In genomic region chr7:66638309-66639099, GRCh38 we compare ENCODE assay signal across 17 cellular contexts.
"Had no signal": no experiment of that assay in that cellular context is flagged by ENCODE, and none has a peak within 500 bp of the region (broad histone marks: within the 10 kb centered on the region; RNA-seq: fewer than 3 reads in every experiment).

No MANE protein-coding gene starts in this region.

- ATAC-seq: left lobe of liver; natural killer cell; stimulated activated naive B cell treated with anti-CD40 and anti-IgM and Interleukin-4, amounts not matched to agents 10 μg/mL and 1 μg/mL and 100 μg/mL, for 72 hours had no signal

- DNase-seq: activated CD4-positive, alpha-beta T cell treated with anti-CD3 and anti-CD28 coated beads, Interleukin-2, amount 10 ng/mL, durations not matched to agents 7 days and 5 days; activated CD8-positive, alpha-beta memory T cell treated with anti-CD3 and anti-CD28 coated beads, Interleukin-2, amount 50 U/mL, for 48 hours; activated gamma-delta T cell; dermis blood vessel endothelial cell; effector memory CD4-positive, alpha-beta T cell; foreskin fibroblast; hippocampal formation; kidney; natural killer cell; sigmoid colon; stimulated activated CD4-positive, alpha-beta T cell treated with anti-CD3 and anti-CD28 coated beads, Interleukin-4, amount 100 ng/mL, for 24 hours; stimulated activated naive B cell treated with anti-CD40 and anti-IgM and Interleukin-4, amounts not matched to agents 10 μg/mL and 1 μg/mL and 100 μg/mL, for 72 hours; thyroid gland had no signal

- H3K4me3 Mint-ChIP-seq: activated CD4-positive, alpha-beta T cell treated with anti-CD3 and anti-CD28 coated beads, Interleukin-2, amount 10 ng/mL, durations not matched to agents 7 days and 5 days; activated naive CD8-positive, alpha-beta T cell; natural killer cell; stimulated activated naive B cell treated with anti-CD40 and anti-IgM and Interleukin-4, amounts not matched to agents 10 μg/mL and 1 μg/mL and 100 μg/mL, for 72 hours had no signal

- H3K9me3 ChIP-seq: sigmoid colon, thyroid gland had no signal

- H3K9me3 Mint-ChIP-seq: activated CD4-positive, alpha-beta T cell treated with anti-CD3 and anti-CD28 coated beads, Interleukin-2, amount 10 ng/mL, durations not matched to agents 7 days and 5 days; natural killer cell; stimulated activated naive B cell treated with anti-CD40 and anti-IgM and Interleukin-4, amounts not matched to agents 10 μg/mL and 1 μg/mL and 100 μg/mL, for 72 hours had no signal

- H3K27me3 ChIP-seq: sigmoid colon, thyroid gland had no signal

- H3K4me1 ChIP-seq: thyroid gland had no signal

- H3K27me3 Mint-ChIP-seq: activated CD4-positive, alpha-beta T cell treated with anti-CD3 and anti-CD28 coated beads, Interleukin-2, amount 10 ng/mL, durations not matched to agents 7 days and 5 days; activated naive CD8-positive, alpha-beta T cell; stimulated activated naive B cell treated with anti-CD40 and anti-IgM and Interleukin-4, amounts not matched to agents 10 μg/mL and 1 μg/mL and 100 μg/mL, for 72 hours had no signal

- H3K27ac ChIP-seq: epithelial cell of prostate, sigmoid colon, thyroid gland had no signal

- H3K4me3 ChIP-seq: lung, sigmoid colon, thyroid gland had no signal

- H3K27ac Mint-ChIP-seq: activated CD4-positive, alpha-beta T cell treated with anti-CD3 and anti-CD28 coated beads, Interleukin-2, amount 10 ng/mL, durations not matched to agents 7 days and 5 days; activated naive CD8-positive, alpha-beta T cell; natural killer cell; stimulated activated naive B cell treated with anti-CD40 and anti-IgM and Interleukin-4, amounts not matched to agents 10 μg/mL and 1 μg/mL and 100 μg/mL, for 72 hours had no signal
